In genomic region chr10:58184120-58184670, GRCh38 we compare ENCODE assay signal across 23 cellular contexts.
A peak's percentile ranks its signal among the peaks of the same experiment; 100 is the strongest.
DNase-seq lines count a peak whose midpoint lies in the region; FAIRE-seq and TF ChIP-seq lines count a peak whose summit lies in the region.
"Had no signal": no experiment of that assay in that cellular context is flagged by ENCODE, and none has a peak within 500 bp of the region (broad histone marks: within the 10 kb centered on the region; RNA-seq: fewer than 3 reads in every experiment).

No MANE protein-coding gene starts in this region.

- no peak for TF ChIP-seq POLR2A in H54 (IDR thresholded peaks at IDR 0.05; ENCODE audit: low read depth, low read length)

- in situ Hi-C loops in brain microvascular endothelial cell (cut with HindIII; ENCODE audit: low pct_ligation_motif_present, low sequenced_read_pairs): no loop called here

- TF ChIP-seq CTCF in AG10803 (conservative IDR thresholded peaks at IDR 0.05; ENCODE audit: low read length) (no peak), brain microvascular endothelial cell (IDR thresholded peaks at IDR 0.05; ENCODE audit: low read depth, low read length, missing control alignments) (no peak)

- DNase-seq in AG10803 (ENCODE audit: low read depth) (peak; percentile 16), H54 (ENCODE audit: insufficient read length, low spot score) (no peak), amniotic epithelial cell (ENCODE audit: low read depth) (peak; percentile 15), iris pigment epithelial cell (ENCODE audit: low read depth) (peak; percentile 32), brain microvascular endothelial cell (no peak), T-helper 9 cell (no peak)
- DNase-seq in activated CD4-positive, CD25-positive, alpha-beta regulatory T cell treated with anti-CD3 and anti-CD28 coated beads, Interleukin-2, amount 50 U/mL, for 72 hours: no peak
- DNase-seq in stimulated activated CD4-positive, alpha-beta T cell treated with anti-CD3 and anti-CD28 coated beads, Interleukin-4, amount 100 ng/mL, for 24 hours: no peak
- DNase-seq: 8988T; ACHN; BE2C; C1 segment of cervical spinal cord; CD4-positive, alpha-beta memory T cell; CD4-positive, CD25-positive, alpha-beta regulatory T cell; CD8-positive, alpha-beta memory T cell; COR-L47; DMS79 treated with DMSO at 0.1 percent for 48 hours; GF-D8 had no signal

- no peak overlapping the region for H3K27ac ChIP-seq in brain microvascular endothelial cell
- H3K27ac ChIP-seq: BLaER1 had no signal

- no peaks in the 10 kb centered on the region for H3K36me3 ChIP-seq in brain microvascular endothelial cell (replicated peaks)
- H3K36me3 ChIP-seq: BE2C, BLaER1 had no signal

- H3K4me3 ChIP-seq in AG10803 (ENCODE audit: low read length) (no peak overlapping the region), brain microvascular endothelial cell (ENCODE audit: low read depth, low read length) (no peak overlapping the region)
- H3K4me3 ChIP-seq: BLaER1 had no signal

- FAIRE-seq in H54 (lab: Jason Lieb, UNC): peak; percentile 45
- FAIRE-seq: A204.1, G401.6, GM12891, GM19239 had no signal

- H3K27me3 ChIP-seq in brain microvascular endothelial cell (replicated peaks): no peaks in the 10 kb centered on the region
- H3K27me3 ChIP-seq: BE2C, BLaER1 had no signal

Comparison
In these comparisons a context has a peak if more than half of its experiments do, and no peak if none do; other contexts are left out.
1. DNase-seq: peak in AG10803 (single experiment), amniotic epithelial cell (single experiment) and iris pigment epithelial cell (single experiment); none in H54 (single experiment), brain microvascular endothelial cell (single experiment), activated CD4-positive, CD25-positive, alpha-beta regulatory T cell treated with anti-CD3 and anti-CD28 coated beads, Interleukin-2, amount 50 U/mL, for 72 hours (single experiment), stimulated activated CD4-positive, alpha-beta T cell treated with anti-CD3 and anti-CD28 coated beads, Interleukin-4, amount 100 ng/mL, for 24 hours (single experiment) and T-helper 9 cell (single experiment).